ENCODE assay signal across 8 cellular contexts in the genomic region with DNA sequence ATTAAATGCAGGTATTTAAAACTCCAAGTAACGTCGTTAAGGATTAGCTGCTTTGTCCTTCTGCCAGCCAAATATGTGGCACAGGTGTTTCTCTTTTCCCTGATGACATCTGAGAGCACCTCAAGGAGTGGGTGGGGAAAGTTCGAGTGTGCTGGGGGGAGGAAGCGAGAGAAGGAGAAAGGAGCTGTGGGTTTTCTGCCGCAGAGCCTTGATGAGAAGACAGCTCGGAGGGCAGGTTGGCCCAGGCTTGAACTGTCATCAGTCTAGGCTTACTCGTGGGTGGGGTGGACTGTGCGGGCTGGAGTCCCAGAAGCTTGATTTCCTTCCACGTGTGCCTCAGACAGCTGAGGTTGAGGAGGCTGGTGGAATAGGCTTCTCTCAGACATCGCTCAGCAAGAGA. TPM values are rescaled to one million over a fixed set of nuclear protein-coding genes. Genes with fewer than 3 reads are reported as not detected.
A peak's percentile ranks its signal among the peaks of the same experiment; 100 is the strongest.
DNase-seq lines count a peak whose midpoint lies in the region; ATAC-seq, FAIRE-seq and TF ChIP-seq lines count a peak whose summit lies in the region.

No MANE protein-coding gene starts in this region.

- no peaks in the 10 kb centered on the region for H3K36me3 ChIP-seq in WERI-Rb-1

- DNase-seq in WERI-Rb-1 (peak; percentile 35), HTR-8/SVneo (ENCODE audit: insufficient read length, low spot score) (no peak), AML-193 (lab: John Stamatoyannopoulos, UW) (no peak), mesenteric fat pad (ENCODE audit: low spot score) (no peak)
- peak in 2 of 3 donors; percentile 53 to 60 for DNase-seq in stimulated activated CD4-positive, alpha-beta T cell treated with anti-CD3 and anti-CD28 coated beads, TNF-alpha, amount 100 ng/mL, for 1 hour (ENCODE audit: low read depth in 3 of 3, low spot score in 1 of 3)

- H3K9me3 ChIP-seq in WERI-Rb-1 (ENCODE audit: severe bottlenecking): no peaks in the 10 kb centered on the region

- ATAC-seq in HG02798 (IDR thresholded peaks at IDR 0.05; ENCODE audit: poor library complexity, unreplicated experiment): peak; percentile 75

- H3K4me3 ChIP-seq in WERI-Rb-1 (ENCODE audit: low read depth, low read length): no peak overlapping the region

- no peak for FAIRE-seq in HTR-8/SVneo (lab: Jason Lieb, UNC)

- TF ChIP-seq CTCF in WERI-Rb-1 (IDR thresholded peaks at IDR 0.05; ENCODE audit: low read depth, low read length): no peak

- peak; percentile 24 for TF ChIP-seq POLR2A in GM18526 (IDR thresholded peaks at IDR 0.05; ENCODE audit: extremely low read depth, insufficient read length)

- no peaks in the 10 kb centered on the region for H3K27me3 ChIP-seq in WERI-Rb-1 (ENCODE audit: insufficient read depth, low read depth, severe bottlenecking)

- H3K27ac ChIP-seq in WERI-Rb-1 (no peak overlapping the region), cingulate gyrus (ENCODE audit: low read depth, low read length) (peak overlapping the region; percentile 47)

RNA-seq across cellular contexts. Expression of gene SORL1, which starts 15.9 kb away (rescaled TPM):
- 31.8 TPM for total RNA-seq in mesenteric fat pad

Comparison
In these comparisons a context has a peak if more than half of its experiments do, and no peak if none do; other contexts are left out.
1. DNase-seq: peak in WERI-Rb-1 (single experiment) and stimulated activated CD4-positive, alpha-beta T cell treated with anti-CD3 and anti-CD28 coated beads, TNF-alpha, amount 100 ng/mL, for 1 hour (2 of 3); none in HTR-8/SVneo (single experiment), AML-193 (0 of 2) and mesenteric fat pad (single experiment).